Comparison of ENCODE assay signal across 8 cellular contexts in genomic region chr13:28819046-28819747, GRCh38. TPM values are rescaled to one million over a fixed set of nuclear protein-coding genes. Genes with fewer than 3 reads are reported as not detected.
A peak's percentile ranks its signal among the peaks of the same experiment; 100 is the strongest.
DNase-seq lines count a peak whose midpoint lies in the region; ATAC-seq, FAIRE-seq and TF ChIP-seq lines count a peak whose summit lies in the region.

No MANE protein-coding gene starts in this region.

- H3K36me3 ChIP-seq in trophoblast cell (ENCODE audit: control insufficient read depth in 1 of 2, insufficient read depth in 2 of 2, low read length in 2 of 2) = no peaks in the 10 kb centered on the region
- no peaks in the 10 kb centered on the region for H3K36me3 ChIP-seq in kidney (ENCODE audit: control insufficient read depth in 1 of 2, insufficient read depth in 2 of 2, low read length in 2 of 2)

- H3K79me1 ChIP-seq in trophoblast cell (ENCODE audit: low read length) = no peaks in the 10 kb centered on the region

- TF ChIP-seq CTCF in epithelial cell of esophagus (IDR thresholded peaks at IDR 0.05; ENCODE audit: insufficient read depth, low read depth, low read length, missing control alignments) (no peak), kidney (IDR thresholded peaks at IDR 0.05; ENCODE audit: borderline replicate concordance, extremely low read depth, insufficient read depth) (no peak)

- no peak overlapping the region for H2AFZ ChIP-seq in trophoblast cell (ENCODE audit: insufficient read depth, low read length, poor library complexity)

- H3K4me1 ChIP-seq in trophoblast cell (ENCODE audit: control insufficient read depth in 1 of 2, insufficient read depth in 2 of 2, low read length in 2 of 2) (peaks cover 7 to 8% of the 10 kb centered on the region in 2 experiments), kidney (ENCODE audit: control insufficient read depth in 1 of 2, insufficient read depth in 1 of 2, low read depth in 1 of 2, low read length in 2 of 2) (peaks cover 4% of the 10 kb centered on the region in 2 donors)

- H3K18ac ChIP-seq in trophoblast cell (ENCODE audit: low read length) = no peak overlapping the region

- H3K4me2 ChIP-seq in trophoblast cell (ENCODE audit: low read length) = peak overlapping the region; percentile 80

- H3K27ac ChIP-seq in trophoblast cell (ENCODE audit: low read depth, low read length) (no peak overlapping the region), kidney (ENCODE audit: low read depth in 2 of 2, low read length in 2 of 2) (no peak overlapping the region)

- H4K12ac ChIP-seq in trophoblast cell (ENCODE audit: low read depth, low read length) = no peak overlapping the region

- no peak overlapping the region for H3K23ac ChIP-seq in trophoblast cell (ENCODE audit: low read length)

- H3K9me3 ChIP-seq in trophoblast cell (ENCODE audit: insufficient read depth, low read depth, low read length) (peaks cover 2% of the 10 kb centered on the region), kidney (ENCODE audit: control insufficient read depth in 1 of 2, low read length in 2 of 2) (peaks cover 0 to 4% of the 10 kb centered on the region in 2 donors)

- no peak overlapping the region for H3K14ac ChIP-seq in trophoblast cell (ENCODE audit: low read length)

- no peak for ATAC-seq in GM18502 (IDR thresholded peaks at IDR 0.05; ENCODE audit: poor library complexity, unreplicated experiment)

- H3K79me2 ChIP-seq in trophoblast cell (ENCODE audit: control insufficient read depth, insufficient read depth, low read length, poor library complexity) = no peaks in the 10 kb centered on the region

- H4K8ac ChIP-seq in trophoblast cell (ENCODE audit: low read depth, low read length) = no peak overlapping the region

- FAIRE-seq in kidney (lab: Jason Lieb, UNC) = no peak

- H4K91ac ChIP-seq in trophoblast cell (ENCODE audit: low read depth, low read length) = no peak overlapping the region

- DNase-seq in ELR (ENCODE audit: low read depth) (peak; percentile 72), MV-4-11 (lab: John Stamatoyannopoulos, UW) (peak; percentile 47), epithelial cell of esophagus (ENCODE audit: low read depth) (peak; percentile 21), trophoblast cell (peak in 1 of 2 donors; percentile 13), kidney (no peak), NCI-H2196 treated with DMSO at 0.1 percent for 48 hours (lab: John Stamatoyannopoulos, UW; ENCODE audit: unreplicated experiment) (no peak), SHP77 (lab: John Stamatoyannopoulos, UW) (no peak)

- H3K4me3 ChIP-seq in epithelial cell of esophagus (ENCODE audit: low read length) (no peak overlapping the region), trophoblast cell (ENCODE audit: low read depth, low read length) (peak overlapping the region; percentile 67), kidney (ENCODE audit: low read length in 2 of 2) (peak overlapping the region in 1 of 2 donors; percentile 45)

- H3K9ac ChIP-seq in trophoblast cell (ENCODE audit: low read length) = no peak overlapping the region
- no peak overlapping the region for H3K9ac ChIP-seq in kidney (ENCODE audit: low read length in 2 of 2)

- peaks cover 20% of the 10 kb centered on the region for H3K27me3 ChIP-seq in trophoblast cell (ENCODE audit: insufficient read depth, low read length)

- H2BK120ac ChIP-seq in trophoblast cell (ENCODE audit: insufficient read depth, low read length, poor library complexity) = no peak overlapping the region

- H2AK5ac ChIP-seq in trophoblast cell (ENCODE audit: low read length) = no peak overlapping the region

- H3K4ac ChIP-seq in trophoblast cell (ENCODE audit: low read depth, low read length) = no peak overlapping the region

- no peak overlapping the region for H2BK12ac ChIP-seq in trophoblast cell (ENCODE audit: low read length)

- WGBS in trophoblast cell (ENCODE audit: extremely low coverage, insufficient coverage, insufficient read length) = no CpG with 5 or more reads among the region's 29 CpGs

- intact Hi-C loops in kidney (cut with DNase I) = no loop called here

- no peak overlapping the region for H2BK5ac ChIP-seq in trophoblast cell (ENCODE audit: low read depth, low read length, poor library complexity)

RNA-seq across cellular contexts. Expression of gene MTUS2, which starts 0.9 kb away (rescaled TPM):
- 9.9 and 13.3 TPM in 2 replicates for polyA plus RNA-seq in trophoblast cell (2013)
- 0.06 TPM for total RNA-seq in kidney
- polyA plus RNA-seq in kidney (ENCODE audit: insufficient read depth, low read depth, low replicate concordance) = 0.22 TPM

Comparison
In these comparisons a context has a peak if more than half of its experiments do, and no peak if none do; other contexts are left out.
1. DNase-seq: peak in ELR (single experiment), MV-4-11 (single experiment) and epithelial cell of esophagus (single experiment); none in kidney (single experiment), NCI-H2196 treated with DMSO at 0.1 percent for 48 hours (single experiment) and SHP77 (0 of 2).